Comparison of ENCODE assay signal across 16 cellular contexts in the genomic region with DNA sequence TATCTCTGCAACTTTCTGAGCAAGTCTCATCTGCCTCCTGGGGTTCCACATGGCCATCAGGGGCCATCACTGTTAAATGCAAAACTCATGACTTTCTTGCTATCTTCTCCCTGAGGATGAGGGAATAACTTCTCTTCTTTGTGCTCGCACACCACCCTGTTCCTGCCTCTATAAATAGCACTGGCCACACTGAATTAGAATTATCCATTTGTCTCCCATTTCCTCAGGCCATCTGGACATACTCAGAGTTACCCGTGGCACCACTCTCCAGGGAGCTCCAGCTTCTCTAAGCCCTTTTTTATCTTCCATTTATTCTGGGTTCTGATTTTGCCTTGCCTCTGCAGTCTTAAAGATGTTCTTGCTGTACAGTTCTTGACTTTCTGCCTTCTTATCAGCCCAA.
"Had no signal": no experiment of that assay in that cellular context is flagged by ENCODE, and none has a peak within 500 bp of the region (broad histone marks: within the 10 kb centered on the region; RNA-seq: fewer than 3 reads in every experiment).

No MANE protein-coding gene starts in this region.

- H3K4me1 Mint-ChIP-seq: endodermal cell had no signal

- ATAC-seq: activated T-cell treated with anti-CD3 and anti-CD28 coated beads, Interleukin-2, amount 50 U/mL, for 72 hours; natural killer cell treated with Interleukin-12 subunit alpha and Interleukin-12 subunit beta and Interleukin-15 and Interleukin-18, amount 100 ng/mL, for 72 hours; sciatic nerve had no signal

- H3K36me3 Mint-ChIP-seq: immature natural killer cell; natural killer cell treated with Interleukin-12 subunit alpha and Interleukin-12 subunit beta and Interleukin-15 and Interleukin-18, amount 100 ng/mL, for 72 hours had no signal

- H3K27ac Mint-ChIP-seq: activated naive CD8-positive, alpha-beta T cell; activated T-cell treated with anti-CD3 and anti-CD28 coated beads, Interleukin-2, amount 50 U/mL, for 72 hours; endodermal cell; immature natural killer cell; natural killer cell treated with Interleukin-12 subunit alpha and Interleukin-12 subunit beta and Interleukin-15 and Interleukin-18, amount 100 ng/mL, for 72 hours had no signal

- DNase-seq: activated gamma-delta T cell; activated T-cell treated with anti-CD3 and anti-CD28 coated beads, Interleukin-2, amount 50 U/mL, for 72 hours; amniotic stem cell; caudate nucleus; colonic mucosa; endodermal cell; heart left ventricle; immature natural killer cell; kidney glomerular epithelial cell; mesendoderm; spleen; stimulated activated naive CD4-positive, alpha-beta T cell; thyroid gland had no signal

- H3K4me3 Mint-ChIP-seq: activated naive CD8-positive, alpha-beta T cell; activated T-cell treated with anti-CD3 and anti-CD28 coated beads, Interleukin-2, amount 50 U/mL, for 72 hours; endodermal cell; immature natural killer cell; natural killer cell treated with Interleukin-12 subunit alpha and Interleukin-12 subunit beta and Interleukin-15 and Interleukin-18, amount 100 ng/mL, for 72 hours had no signal
